8 cellular contexts compared by ENCODE assay signal in the genomic region with DNA sequence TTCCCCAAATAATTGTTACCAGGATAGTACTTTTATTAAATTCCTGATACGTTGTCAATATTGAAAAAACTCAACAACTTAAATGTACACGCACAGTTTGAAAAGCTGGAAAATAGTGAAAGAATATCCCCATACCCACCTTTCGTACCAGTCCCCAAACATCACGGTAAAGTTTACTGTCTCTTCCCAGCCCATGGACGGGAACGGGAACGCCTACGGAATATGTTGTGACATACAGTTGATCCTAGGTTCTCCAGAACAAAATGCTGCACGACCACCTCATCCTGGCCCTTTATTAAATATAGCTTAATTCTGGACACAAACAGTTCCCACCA. TPM values are rescaled to one million over a fixed set of nuclear protein-coding genes. Genes with fewer than 3 reads are reported as not detected.
A peak's percentile ranks its signal among the peaks of the same experiment; 100 is the strongest.
DNase-seq lines count a peak whose midpoint lies in the region; ATAC-seq, FAIRE-seq and TF ChIP-seq lines count a peak whose summit lies in the region.

No MANE protein-coding gene starts in this region.

- H3K4me1 Mint-ChIP-seq in effector memory CD8-positive, alpha-beta T cell (ENCODE audit: low read depth in 2 of 2), result peaks cover 9 to 11% of the 10 kb centered on the region in 2 donors
- peaks cover 14 to 24% of the 10 kb centered on the region in 2 donors for H3K4me1 Mint-ChIP-seq in natural killer cell treated with Interleukin-12 subunit alpha and Interleukin-12 subunit beta and Interleukin-15 and Interleukin-18, amount 100 ng/mL, for 72 hours (ENCODE audit: low read depth in 2 of 2)

- peak overlapping the region; percentile 39 for H3K27ac ChIP-seq in DOHH2 (ENCODE audit: low read depth, low read length)

- DNase-seq in NCI-H1694 treated with DMSO at 0.1 percent for 48 hours (lab: John Stamatoyannopoulos, UW) (peak; percentile 68), D721Med (ENCODE audit: insufficient read length, low spot score) (no peak), SKM-1 (lab: John Stamatoyannopoulos, UW; ENCODE audit: unreplicated experiment) (no peak), NCI-H774 (lab: John Stamatoyannopoulos, UW) (no peak)
- DNase-seq in effector memory CD8-positive, alpha-beta T cell, result no peak
- no peak for DNase-seq in natural killer cell treated with Interleukin-12 subunit alpha and Interleukin-12 subunit beta and Interleukin-15 and Interleukin-18, amount 100 ng/mL, for 72 hours (ENCODE audit: low spot score)

- no peak for FAIRE-seq in D721Med (lab: Jason Lieb, UNC)

- peak overlapping the region; percentile 74 for H3K4me3 ChIP-seq in DOHH2 (ENCODE audit: low read length)

- no peak for TF ChIP-seq CTCF in DOHH2 (IDR thresholded peaks at IDR 0.05; ENCODE audit: low read depth, low read length, poor library complexity, severe bottlenecking)
- no peak for TF ChIP-seq CTCF in D721Med (IDR thresholded peaks at IDR 0.05; ENCODE audit: insufficient read depth, missing control alignments)

- H3K9me3 ChIP-seq in DOHH2 (ENCODE audit: control insufficient read depth, insufficient read depth, low read length), result no peaks in the 10 kb centered on the region

- H3K36me3 ChIP-seq in DOHH2 (ENCODE audit: control insufficient read depth, low read length), result peaks cover 36% of the 10 kb centered on the region

- peaks cover 23% of the 10 kb centered on the region for H3K4me1 ChIP-seq in DOHH2 (ENCODE audit: control insufficient read depth, low read length)

- H3K9me3 Mint-ChIP-seq in effector memory CD8-positive, alpha-beta T cell, result no peaks in the 10 kb centered on the region
- H3K9me3 Mint-ChIP-seq in natural killer cell treated with Interleukin-12 subunit alpha and Interleukin-12 subunit beta and Interleukin-15 and Interleukin-18, amount 100 ng/mL, for 72 hours, result no peaks in the 10 kb centered on the region

- no peak for ATAC-seq in effector memory CD8-positive, alpha-beta T cell (replicated peaks)
- no peak for ATAC-seq in natural killer cell treated with Interleukin-12 subunit alpha and Interleukin-12 subunit beta and Interleukin-15 and Interleukin-18, amount 100 ng/mL, for 72 hours
- ATAC-seq in esophagus mucosa, result no peak

- H3K27ac Mint-ChIP-seq in effector memory CD8-positive, alpha-beta T cell, result peak overlapping the region; percentile 79 to 92
- peak overlapping the region; percentile 66 to 84 for H3K27ac Mint-ChIP-seq in natural killer cell treated with Interleukin-12 subunit alpha and Interleukin-12 subunit beta and Interleukin-15 and Interleukin-18, amount 100 ng/mL, for 72 hours

- peak overlapping the region; percentile 81 to 87 for H3K4me3 Mint-ChIP-seq in effector memory CD8-positive, alpha-beta T cell
- peak overlapping the region; percentile 84 for H3K4me3 Mint-ChIP-seq in natural killer cell treated with Interleukin-12 subunit alpha and Interleukin-12 subunit beta and Interleukin-15 and Interleukin-18, amount 100 ng/mL, for 72 hours

- peak overlapping the region; percentile 59 for H3K4me2 ChIP-seq in DOHH2 (ENCODE audit: low read length)

- H3K27me3 Mint-ChIP-seq in effector memory CD8-positive, alpha-beta T cell, result no peaks in the 10 kb centered on the region
- no peaks in the 10 kb centered on the region for H3K27me3 Mint-ChIP-seq in natural killer cell treated with Interleukin-12 subunit alpha and Interleukin-12 subunit beta and Interleukin-15 and Interleukin-18, amount 100 ng/mL, for 72 hours

- peaks cover 25% of the 10 kb centered on the region for H3K79me2 ChIP-seq in DOHH2 (ENCODE audit: control insufficient read depth, low read length)

- H3K9me2 ChIP-seq in DOHH2 (replicated peaks; ENCODE audit: control insufficient read depth, low read length), result no peaks in the 10 kb centered on the region

- H4K20me1 ChIP-seq in DOHH2 (ENCODE audit: control insufficient read depth, insufficient read depth, low read depth, low read length), result no peaks in the 10 kb centered on the region

- peaks cover 5% of the 10 kb centered on the region for H3K36me3 Mint-ChIP-seq in effector memory CD8-positive, alpha-beta T cell (ENCODE audit: insufficient read depth)
- H3K36me3 Mint-ChIP-seq in natural killer cell treated with Interleukin-12 subunit alpha and Interleukin-12 subunit beta and Interleukin-15 and Interleukin-18, amount 100 ng/mL, for 72 hours, result no peaks in the 10 kb centered on the region

- no peaks in the 10 kb centered on the region for H3K27me3 ChIP-seq in DOHH2 (ENCODE audit: control insufficient read depth, low read length)

- peaks cover 34% of the 10 kb centered on the region for H3F3A ChIP-seq in DOHH2 (ENCODE audit: control insufficient read depth, insufficient read depth)

RNA-seq across cellular contexts. Expression of a gene that starts 0.5 kb away (rescaled TPM):
- total RNA-seq in natural killer cell treated with Interleukin-12 subunit alpha and Interleukin-12 subunit beta and Interleukin-15 and Interleukin-18, amount 100 ng/mL, for 72 hours, result 10 to 100 TPM; 37.7 to 43.0 TPM
- 42.9 TPM for total RNA-seq in esophagus mucosa

RNA-seq across cellular contexts. Expression of a gene that starts 15.7 kb away (rescaled TPM):
- 10 to 100 TPM in 1 of 2 donors, 1 to 10 TPM in 1; 6.4 to 10.0 TPM for total RNA-seq in natural killer cell treated with Interleukin-12 subunit alpha and Interleukin-12 subunit beta and Interleukin-15 and Interleukin-18, amount 100 ng/mL, for 72 hours
- 7.3 TPM for total RNA-seq in esophagus mucosa

RNA-seq across cellular contexts. Expression of a gene that starts 15.8 kb away (rescaled TPM):
- 10 to 100 TPM; 41.0 to 56.2 TPM for total RNA-seq in natural killer cell treated with Interleukin-12 subunit alpha and Interleukin-12 subunit beta and Interleukin-15 and Interleukin-18, amount 100 ng/mL, for 72 hours
- total RNA-seq in esophagus mucosa, result 20.9 TPM
